In the genomic region with DNA sequence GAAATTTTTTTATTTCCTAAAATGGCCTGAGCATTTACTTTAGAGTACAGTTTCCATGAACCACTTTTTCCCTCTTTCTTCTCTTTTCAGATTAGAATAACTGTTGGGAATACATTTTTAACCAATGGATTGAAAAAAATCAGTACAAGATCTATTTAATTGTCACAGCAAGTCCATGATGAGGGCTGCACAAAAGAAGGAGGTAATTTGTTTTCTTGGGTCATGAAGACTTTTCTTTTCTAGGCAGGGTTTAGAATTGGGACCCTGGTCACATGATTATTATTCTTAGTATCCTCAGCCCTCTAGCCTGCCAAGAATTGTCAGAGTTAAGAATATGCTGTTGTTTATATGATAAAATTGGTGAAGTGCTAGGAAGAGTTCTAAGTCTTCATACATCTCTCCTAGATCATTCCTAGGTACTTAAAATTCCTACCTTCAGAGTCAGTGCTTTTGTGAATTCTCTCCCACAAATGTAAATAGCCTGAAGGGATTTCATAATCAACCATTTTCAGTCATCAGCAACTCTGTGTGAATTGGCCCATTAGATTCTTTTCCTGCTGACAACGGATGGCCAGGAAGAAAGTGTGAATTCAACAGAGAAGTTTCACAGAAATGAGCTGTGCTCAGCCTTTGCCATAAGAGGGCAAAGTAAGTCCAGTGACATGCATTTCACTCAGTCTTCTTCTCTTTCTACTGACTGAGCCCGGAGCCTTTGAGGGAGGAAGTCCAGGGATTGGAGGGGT, we compare ENCODE assay signal across 12 cellular contexts. TPM values are rescaled to one million over a fixed set of nuclear protein-coding genes. Genes with fewer than 3 reads are reported as not detected.
DNase-seq lines count a peak whose midpoint lies in the region; ATAC-seq and TF ChIP-seq lines count a peak whose summit lies in the region.
"Had no signal": no experiment of that assay in that cellular context is flagged by ENCODE, and none has a peak within 500 bp of the region (broad histone marks: within the 10 kb centered on the region; RNA-seq: fewer than 3 reads in every experiment).

No MANE protein-coding gene starts in this region.

- DNase-seq in IMR-90 = peak; percentile 42
- peak; percentile 40 for DNase-seq in astrocyte of the spinal cord (ENCODE audit: low read depth, low spot score)
- no peak for DNase-seq in dorsolateral prefrontal cortex
- DNase-seq: activated CD8-positive, alpha-beta memory T cell treated with anti-CD3 and anti-CD28 coated beads, Interleukin-2, amount 50 U/mL, for 4 hours; gastrocnemius medialis; NCI-H1092 treated with DMSO at 0.1 percent for 48 hours; stimulated activated naive CD4-positive, alpha-beta T cell had no signal

- H2AK5ac ChIP-seq in IMR-90 (ENCODE audit: low read depth, low read length) = no peak overlapping the region

- no peak overlapping the region for H3K23ac ChIP-seq in IMR-90 (ENCODE audit: low read depth, low read length)

- in situ Hi-C loops in IMR-90 (cut with MboI; ENCODE audit: low sequenced_read_pairs) = no loop called here
- in situ Hi-C loops in astrocyte of the spinal cord (cut with HindIII; ENCODE audit: low sequenced_read_pairs) = no loop called here

- 0 out of 3 replicates have a peak overlapping the region, but pooled peaks have one; percentile 2 for H2BK15ac ChIP-seq in IMR-90 (ENCODE audit: low read depth, low read length)

- peak; percentile 83 for ATAC-seq in IMR-90 (ENCODE audit: low read depth)
- ATAC-seq in GM19324 (IDR thresholded peaks at IDR 0.05; ENCODE audit: low FRiP score, unreplicated experiment) = no peak
- ATAC-seq in GM19467 (IDR thresholded peaks at IDR 0.05; ENCODE audit: unreplicated experiment) = no peak
- ATAC-seq: gastrocnemius medialis had no signal

- no peak for TF ChIP-seq POLR2A in IMR-90 (IDR thresholded peaks at IDR 0.05; ENCODE audit: low read depth, low read length)

- H3K56ac ChIP-seq in IMR-90 (ENCODE audit: extremely low read depth, insufficient read depth, low read length) = no peak overlapping the region

- no peak overlapping the region for H3K9ac ChIP-seq in IMR-90 (ENCODE audit: low read depth, low read length)
- H3K9ac ChIP-seq in neural cell (ENCODE audit: low read length) = no peak overlapping the region
- H3K9ac ChIP-seq: parathyroid adenoma had no signal

- no peak overlapping the region for H2BK120ac ChIP-seq in IMR-90 (ENCODE audit: low read depth, low read length)

- H3K14ac ChIP-seq in IMR-90 (replicated peaks; ENCODE audit: low read depth, low read length) = peak overlapping the region; percentile 50; the same call in 1 of the 2 replicates

- H2AFZ ChIP-seq in IMR-90 (replicated peaks; ENCODE audit: low read length, poor library complexity) (peak overlapping the region; percentile 9), neural cell (ENCODE audit: low read depth, low read length) (no peak overlapping the region)
- H2AFZ ChIP-seq: parathyroid adenoma had no signal

- intact Hi-C loops in IMR-90 (cut with micrococcal nuclease) = loop anchor here (1.0 kb wide), 1 partner anchor 726 kb away; no protein-coding TSS in a partner anchor
- intact Hi-C loops in dorsolateral prefrontal cortex (cut with DNase I) = no loop called here

- H4K5ac ChIP-seq in IMR-90 (ENCODE audit: low read depth, low read length) = no peak overlapping the region

- H3K4ac ChIP-seq in IMR-90 (ENCODE audit: low read depth, low read length) = no peak overlapping the region

- H4K20me1 ChIP-seq in IMR-90 (ENCODE audit: insufficient read depth, low read length) (no peaks in the 10 kb centered on the region), neural cell (ENCODE audit: insufficient read depth) (no peaks in the 10 kb centered on the region)

- no CpG with 5 or more reads among the region's 2 CpGs for WGBS in IMR-90 (ENCODE audit: extremely low coverage in 2 of 2, insufficient read length in 1 of 2), 2 experiments

- H2AK9ac ChIP-seq in IMR-90 (replicated peaks; ENCODE audit: low read depth, low read length, poor library complexity) = no peak overlapping the region

- H3K27ac ChIP-seq in IMR-90 (ENCODE audit: insufficient read depth, low read length) (no peak overlapping the region), neural cell (ENCODE audit: low read length) (no peak overlapping the region), dorsolateral prefrontal cortex (no peak overlapping the region)
- H3K27ac ChIP-seq: gastrocnemius medialis, parathyroid adenoma had no signal

- H3K4me1 ChIP-seq in IMR-90 (ENCODE audit: control insufficient read depth, insufficient read depth, low read length) = no peaks in the 10 kb centered on the region
- H3K4me1 ChIP-seq: gastrocnemius medialis, parathyroid adenoma had no signal

- no peaks in the 10 kb centered on the region for H3F3A ChIP-seq in neural cell (ENCODE audit: insufficient read depth, low read length, poor library complexity, severe bottlenecking)

- peak; percentile 54 for TF ChIP-seq RAD21 in IMR-90 (IDR thresholded peaks at IDR 0.05; ENCODE audit: low read length)
- TF ChIP-seq RAD21 in neural cell (conservative IDR thresholded peaks at IDR 0.05) = peak; percentile 11

- CTCF ChIA-PET in IMR-90 (lab: Yijun Ruan, JAX) = interaction anchor here (0.6 kb wide), 1 partner anchor 718 kb away, joined by 4 read pairs; no protein-coding TSS in a partner anchor

- no peak overlapping the region for H2BK20ac ChIP-seq in IMR-90 (ENCODE audit: low read depth, low read length)

- no peak overlapping the region for H3K4me3 ChIP-seq in IMR-90 (ENCODE audit: insufficient read depth, low read depth, low read length)
- no peak overlapping the region for H3K4me3 ChIP-seq in astrocyte of the spinal cord (ENCODE audit: low read depth, low read length)
- H3K4me3 ChIP-seq in neural cell (ENCODE audit: low read length) = no peak overlapping the region
- H3K4me3 ChIP-seq in dorsolateral prefrontal cortex = no peak overlapping the region
- H3K4me3 ChIP-seq: gastrocnemius medialis had no signal

- no peak overlapping the region for H4K91ac ChIP-seq in IMR-90 (ENCODE audit: insufficient read depth, low read depth, low read length)

- H2BK5ac ChIP-seq in IMR-90 (ENCODE audit: low read depth, low read length, poor library complexity, severe bottlenecking) = no peak overlapping the region

- H4K8ac ChIP-seq in IMR-90 (ENCODE audit: low read depth in 2 of 2, low read length in 2 of 2) = no peak overlapping the region; a peak in 1 of 4 replicates

- dilution Hi-C loops in IMR-90 (cut with HindIII; ENCODE audit: low sequenced_read_pairs, unreplicated experiment) = no loop called here

- BruUV-seq in IMR-90 (replicated peaks; lab: Mats Ljungman, UMichigan) = no TSS peak

- H3K79me1 ChIP-seq in IMR-90 (ENCODE audit: low read depth in 1 of 2, low read length in 2 of 2) = no peaks in the 10 kb centered on the region

- H3K9me1 ChIP-seq in IMR-90 (ENCODE audit: insufficient read depth, low read length) = no peaks in the 10 kb centered on the region

- POLR2A ChIA-PET in IMR-90 (lab: Charles Lee; ENCODE audit: unreplicated experiment) = no interaction called here

- H3K27me3 ChIP-seq in IMR-90 (ENCODE audit: control insufficient read depth, insufficient read depth, low read length) (peaks cover 6% of the 10 kb centered on the region), neural cell (ENCODE audit: insufficient read depth, low read depth, low read length) (no peaks in the 10 kb centered on the region), dorsolateral prefrontal cortex (peaks cover 0 to 3% (median 0%) of the 10 kb centered on the region in 45 donors)
- H3K27me3 ChIP-seq: gastrocnemius medialis had no signal

- H3K4me2 ChIP-seq in IMR-90 (ENCODE audit: low read depth, low read length) = 0 out of 2 replicates have a peak overlapping the region, but pooled peaks have one; percentile 2
- H3K4me2 ChIP-seq in neural cell (ENCODE audit: low read length) = no peak overlapping the region

- H3K36me3 ChIP-seq in IMR-90 (ENCODE audit: control insufficient read depth, insufficient read depth, low read length) (no peaks in the 10 kb centered on the region), neural cell (ENCODE audit: insufficient read depth, low read length) (no peaks in the 10 kb centered on the region)
- H3K36me3 ChIP-seq: gastrocnemius medialis had no signal

- H3K9me3 ChIP-seq in IMR-90 (ENCODE audit: control insufficient read depth, insufficient read depth, low read length) (no peaks in the 10 kb centered on the region), neural cell (ENCODE audit: low read length) (no peaks in the 10 kb centered on the region)
- H3K9me3 ChIP-seq: gastrocnemius medialis had no signal

- no peaks in the 10 kb centered on the region for H3K9me2 ChIP-seq in neural cell (ENCODE audit: insufficient read depth, low read length)

- TF ChIP-seq EP300 in neural cell (conservative IDR thresholded peaks at IDR 0.05; ENCODE audit: poor library complexity, severe bottlenecking) = no peak

- no peaks in the 10 kb centered on the region for H3K79me2 ChIP-seq in neural cell (replicated peaks; ENCODE audit: insufficient read depth, low read length)
- H3K79me2 ChIP-seq: parathyroid adenoma had no signal

- 0 out of 3 replicates have a peak, but pooled peaks have one; percentile 16 for TF ChIP-seq CTCF in GM12872 (IDR thresholded peaks at IDR 0.05; ENCODE audit: insufficient read depth, low read depth, low read length)
- peak; percentile 38 for TF ChIP-seq CTCF in IMR-90 (conservative IDR thresholded peaks at IDR 0.05; ENCODE audit: low read depth, low read length)
- peak; percentile 53 for TF ChIP-seq CTCF in astrocyte of the spinal cord (IDR thresholded peaks at IDR 0.05; ENCODE audit: low read depth, low read length)
- TF ChIP-seq CTCF in neural cell (IDR thresholded peaks at IDR 0.05; ENCODE audit: poor library complexity, severe bottlenecking) = no peak
- TF ChIP-seq CTCF in dorsolateral prefrontal cortex (IDR thresholded peaks at IDR 0.05 in 54 of 56, conservative IDR thresholded peaks at IDR 0.05 in 2 of 56; ENCODE audit: low read depth in 1 of 56, partially characterized antibody in 56 of 56) = no peak

- no peak overlapping the region for H3K18ac ChIP-seq in IMR-90 (ENCODE audit: low read depth, low read length)

TF ChIP-seq in IMR-90, 13 proteins besides CTCF, POLR2A, EP300 and RAD21 (continues in another document):
- no peak for TF ChIP-seq RCOR1 (IDR thresholded peaks at IDR 0.05; ENCODE audit: insufficient replicate concordance, low read length)

TF ChIP-seq in neural cell, 6 proteins besides CTCF, POLR2A, EP300 and RAD21:
- TF ChIP-seq MXI1 (conservative IDR thresholded peaks at IDR 0.05; ENCODE audit: poor library complexity, severe bottlenecking) (no peak), SMC3 (conservative IDR thresholded peaks at IDR 0.05; ENCODE audit: poor library complexity) (no peak), EZH2 (IDR thresholded peaks at IDR 0.05; ENCODE audit: borderline replicate concordance, insufficient read depth, low read length, poor library complexity, severe bottlenecking) (no peak), POLR2AphosphoS5 (IDR thresholded peaks at IDR 0.05) (no peak)

RNA-seq across cellular contexts. Expression of gene TPBG, which starts 32.4 kb away (rescaled TPM):
- total RNA-seq in IMR-90 (2012; rRNA removed) (19.7 and 20.0 TPM in 2 replicates), dorsolateral prefrontal cortex (10 to 100 TPM in 86 of 120 experiments, 1 to 10 TPM in 34; 3.1 to 34.2 (median 12.0) TPM)
- polyA plus RNA-seq in IMR-90 (2012; rRNA removed) (71.7 and 75.6 TPM in 2 replicates), neural cell (25.0 and 31.0 TPM in 2 replicates)
- polyA plus RNA-seq in IMR-90 (2012; cell fraction: cytosol; rRNA removed) = 33.6 and 78.1 TPM in 2 replicates
- polyA plus RNA-seq in IMR-90 (2012; cell fraction: nucleus; rRNA removed; ENCODE audit: low replicate concordance) = 167 and 172 TPM in 2 replicates
- 17.3 and 20.6 TPM in 2 replicates for polyA minus RNA-seq in neural cell

Comparison
In these comparisons a context has a peak if more than half of its experiments do, and no peak if none do; other contexts are left out.
1. CTCF ChIP-seq: peak in GM12872 (single experiment), IMR-90 (single experiment) and astrocyte of the spinal cord (single experiment); none in neural cell (single experiment) and dorsolateral prefrontal cortex (0 of 56).
2. DNase-seq: peak in IMR-90 (single experiment) and astrocyte of the spinal cord (single experiment); none in dorsolateral prefrontal cortex (0 of 10).